8 cellular contexts compared by ENCODE assay signal in the genomic region with DNA sequence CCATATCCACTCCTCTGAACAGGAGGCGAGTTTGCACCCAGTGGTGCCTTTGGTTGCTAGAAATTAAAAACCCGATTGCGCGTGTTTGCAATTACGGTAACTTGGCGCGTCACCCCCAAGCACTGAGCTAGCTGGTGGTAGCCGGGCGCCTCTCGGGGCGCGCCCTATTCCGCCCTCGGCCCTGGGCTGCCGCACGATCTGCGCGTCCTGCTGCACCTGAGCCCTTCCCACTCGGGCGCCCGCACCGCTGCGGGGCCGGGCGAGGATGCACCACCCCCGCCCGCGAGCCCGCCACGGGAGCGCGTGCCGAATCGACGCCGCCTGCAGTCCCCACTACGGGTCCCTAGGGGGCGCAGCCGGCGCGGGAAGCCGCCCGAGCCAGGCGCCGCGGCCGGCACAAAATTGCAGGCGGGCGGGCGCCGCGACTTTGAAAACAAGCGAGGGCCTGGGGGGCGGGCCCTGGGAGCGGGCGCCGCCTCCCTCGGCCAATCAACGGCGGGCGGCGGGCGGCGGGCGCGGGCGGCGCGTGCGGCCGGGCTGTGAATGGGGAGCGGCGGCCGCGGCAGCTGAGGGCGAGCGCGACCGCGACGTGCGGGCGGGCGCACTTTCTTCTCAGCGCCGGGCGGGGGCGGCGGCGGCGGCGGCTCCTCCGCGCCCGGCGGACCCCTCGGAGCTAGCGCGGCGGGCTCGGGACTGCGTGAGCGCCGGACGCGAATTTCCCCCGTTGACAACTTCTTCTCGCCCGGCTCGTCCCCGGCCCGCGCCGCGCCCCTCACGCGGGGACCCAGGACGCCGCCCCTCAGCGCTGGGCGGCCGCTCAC. TPM values are rescaled to one million over a fixed set of nuclear protein-coding genes. Genes with fewer than 3 reads are reported as not detected.
DNase-seq lines count a peak whose midpoint lies in the region; ATAC-seq, FAIRE-seq and TF ChIP-seq lines count a peak whose summit lies in the region.

Gene SDK1, plus strand, starts transcription at position 602 of the 821 bp plus-strand sequence. CDS start 335 bp downstream, outside the sequence.

- H3K4me3 Mint-ChIP-seq in T-cell (peak within 1 kb of the TSS; percentile 75 to 79 (median 76)), astrocyte (ENCODE audit: unreplicated experiment) (peak within 1 kb of the TSS; percentile 86)

- ATAC-seq in HG02571 (IDR thresholded peaks at IDR 0.05; ENCODE audit: unreplicated experiment) (peak; percentile 96), T-cell (replicated peaks in 1 of 4) (peak; percentile 88 to 91 (median 90)), aorta (ENCODE audit: low FRiP score) (peak; percentile 95)

- H3K79me2 ChIP-seq in astrocyte (ENCODE audit: insufficient read depth, low read length), result no peaks in the 10 kb centered on the region

- TF ChIP-seq CTCF in GM06990 (IDR thresholded peaks at IDR 0.05; ENCODE audit: insufficient read depth, low read length, poor library complexity, severe bottlenecking), result peak; percentile 38
- TF ChIP-seq CTCF in astrocyte (IDR thresholded peaks at IDR 0.05; ENCODE audit: insufficient read depth, low read depth, low read length), result peak; percentile 20

- H3K9me3 ChIP-seq in astrocyte (ENCODE audit: insufficient read depth, low read depth, low read length) (no peaks in the 10 kb centered on the region), aorta (ENCODE audit: control insufficient read depth, low read length) (no peaks in the 10 kb centered on the region)

- POLR2A ChIA-PET in T-cell (lab: Charles Lee), result no interaction called here

- H3K27ac ChIP-seq in astrocyte (ENCODE audit: low read depth, low read length) (no peak within 1 kb of the TSS), aorta (ENCODE audit: low read depth in 1 of 2, low read length in 2 of 2) (peak within 1 kb of the TSS; percentile 45 to 92)

- no peaks in the 10 kb centered on the region for H3K9me3 Mint-ChIP-seq in T-cell
- no peaks in the 10 kb centered on the region for H3K9me3 Mint-ChIP-seq in astrocyte (ENCODE audit: unreplicated experiment)

- peak within 1 kb of the TSS; percentile 87 for H2AFZ ChIP-seq in astrocyte (ENCODE audit: low read depth, low read length)

- H3K4me1 ChIP-seq in astrocyte (ENCODE audit: insufficient read depth, low read length), result peaks cover 10% of the 10 kb centered on the region
- peaks cover 4 to 5% of the 10 kb centered on the region in 2 donors for H3K4me1 ChIP-seq in aorta (ENCODE audit: control insufficient read depth in 1 of 2, insufficient read depth in 2 of 2, low read length in 2 of 2)

- H3K4me3 ChIP-seq in GM06990 (replicated peaks; ENCODE audit: low read depth, low read length) (peak within 1 kb of the TSS; percentile 17), astrocyte (ENCODE audit: insufficient read depth, low read depth, low read length) (peak within 1 kb of the TSS; percentile 56), aorta (ENCODE audit: low read length in 2 of 2) (peak within 1 kb of the TSS; percentile 97 to 99)

- H3K36me3 Mint-ChIP-seq in T-cell, result no peaks in the 10 kb centered on the region
- no peaks in the 10 kb centered on the region for H3K36me3 Mint-ChIP-seq in astrocyte (ENCODE audit: low read depth, unreplicated experiment)

- CTCF ChIA-PET in T-cell (lab: Charles Lee), result interaction anchor here (0.7 to 1.0 kb wide), 2 partner anchors 23 to 598 kb away, joined by 3 to 6 read pairs; no protein-coding TSS in a partner anchor

- H3K4me2 ChIP-seq in astrocyte (ENCODE audit: low read length), result peak within 1 kb of the TSS; percentile 89

- no peaks in the 10 kb centered on the region for H3K36me3 ChIP-seq in GM06990 (ENCODE audit: control insufficient read depth, insufficient read depth, low read length)
- no peaks in the 10 kb centered on the region for H3K36me3 ChIP-seq in astrocyte (ENCODE audit: insufficient read depth, low read length)
- no peaks in the 10 kb centered on the region for H3K36me3 ChIP-seq in aorta (ENCODE audit: control insufficient read depth in 1 of 2, insufficient read depth in 2 of 2, low read length in 1 of 2)

- WGBS in aorta, 2 donors, result 0% methylated on average over 47 to 122 of the region's 122 CpGs

- DNase-seq in GM06990 (ENCODE audit: extremely low read depth, insufficient read length) (peak; percentile 90), NCI-H1105 treated with DMSO at 0.1 percent for 48 hours (lab: John Stamatoyannopoulos, UW) (peak; percentile 83), T-cell (peak; percentile 73 to 94 (median 86)), astrocyte (ENCODE audit: low read depth) (peak; percentile 78), hepatic stellate cell (ENCODE audit: low spot score) (peak; percentile 72), retina (peak; percentile 97), aorta (peak; percentile 95 to 98)

- H3K27me3 Mint-ChIP-seq in T-cell (peaks cover 4 to 28% of the 10 kb centered on the region in 2 donors), astrocyte (ENCODE audit: low read depth, unreplicated experiment) (peaks cover 10% of the 10 kb centered on the region)

- FAIRE-seq in astrocyte (lab: Jason Lieb, UNC), result no peak

- no peaks in the 10 kb centered on the region; the same call in 1 of the 2 replicates for H3K27me3 ChIP-seq in GM06990 (replicated peaks; ENCODE audit: control insufficient read depth, insufficient read depth, low read length)
- peaks cover 15% of the 10 kb centered on the region for H3K27me3 ChIP-seq in astrocyte (ENCODE audit: insufficient read depth, low read length)
- H3K27me3 ChIP-seq in aorta (ENCODE audit: control insufficient read depth in 1 of 2, insufficient read depth in 2 of 2, low read length in 1 of 2), result no peaks in the 10 kb centered on the region

- H4K20me1 ChIP-seq in astrocyte (ENCODE audit: insufficient read depth, low read length), result no peaks in the 10 kb centered on the region

- intact Hi-C loops in aorta (cut with DNase I), result loop anchor here in 1 of 2 donors (2.0 to 5.0 kb wide), 2 partner anchors 412 to 596 kb away; no protein-coding TSS in a partner anchor

- H3K4me1 Mint-ChIP-seq in T-cell (peaks cover 11 to 16% (median 12%) of the 10 kb centered on the region in 3 donors), astrocyte (ENCODE audit: low read depth, unreplicated experiment) (no peaks in the 10 kb centered on the region)

- peak within 1 kb of the TSS; percentile 61 for H3K9ac ChIP-seq in astrocyte (ENCODE audit: low read length)

- H3K27ac Mint-ChIP-seq in T-cell (no peak within 1 kb of the TSS), astrocyte (ENCODE audit: unreplicated experiment) (no peak within 1 kb of the TSS)

RNA-seq across cellular contexts. Expression of gene SDK1, which starts in this region (rescaled TPM):
- total RNA-seq in T-cell, result 1 to 10 TPM in 2 of 5 donors, under 1 TPM in 3; 0.47 to 1.7 (median 0.63) TPM
- total RNA-seq in astrocyte, result 1.6 and 4.2 TPM in 2 replicates
- total RNA-seq in aorta, result 10 to 100 TPM; 20.0 to 46.3 TPM
- polyA plus RNA-seq in aorta, result 1 to 10 TPM; 1.9 to 4.8 TPM

Comparison
In these comparisons a context has a peak if more than half of its experiments do, and no peak if none do; other contexts are left out.
1. H3K4me3 ChIP-seq: peak in every context shown above with its lines; median percentile 98 in aorta; 56 in astrocyte; 17 in GM06990.